Comparison of ENCODE assay signal across 8 cellular contexts in genomic region chrX:110182865-110183264, GRCh38.
"Had no signal": no experiment of that assay in that cellular context is flagged by ENCODE, and none has a peak within 500 bp of the region (broad histone marks: within the 10 kb centered on the region; RNA-seq: fewer than 3 reads in every experiment).

No MANE protein-coding gene starts in this region.

- DNase-seq: activated effector memory CD4-positive, alpha-beta T cell treated with anti-CD3 and anti-CD28 coated beads, Interleukin-2, amount 50 U/mL, for 16 hours; anterior cingulate cortex; dorsolateral prefrontal cortex; stimulated activated CD4-positive, alpha-beta T cell treated with anti-CD3 and anti-CD28 coated beads, Interleukin-12 subunit alpha, Interleukin-12 subunit beta, amount 100 ng/mL, for 4 hours; stimulated activated naive CD4-positive, alpha-beta T cell treated with Interleukin-2 at 50 U/mL for 16 hours; upper lobe of left lung had no signal

- H3K4me1 ChIP-seq: upper lobe of left lung had no signal

- H3K27ac Mint-ChIP-seq: activated naive CD8-positive, alpha-beta T cell had no signal

- H3K27me3 Mint-ChIP-seq: activated naive CD8-positive, alpha-beta T cell had no signal

- ATAC-seq: sciatic nerve had no signal

- H3K9me3 ChIP-seq: upper lobe of left lung had no signal

- H3K27ac ChIP-seq: dorsolateral prefrontal cortex had no signal

- H3K36me3 ChIP-seq: upper lobe of left lung had no signal

- H3K4me3 ChIP-seq: dorsolateral prefrontal cortex, upper lobe of left lung had no signal

- H3K27me3 ChIP-seq: upper lobe of left lung had no signal

- H3K4me3 Mint-ChIP-seq: activated naive CD8-positive, alpha-beta T cell had no signal
